ENCODE assay signal across 1 cellular context in the genomic region with DNA sequence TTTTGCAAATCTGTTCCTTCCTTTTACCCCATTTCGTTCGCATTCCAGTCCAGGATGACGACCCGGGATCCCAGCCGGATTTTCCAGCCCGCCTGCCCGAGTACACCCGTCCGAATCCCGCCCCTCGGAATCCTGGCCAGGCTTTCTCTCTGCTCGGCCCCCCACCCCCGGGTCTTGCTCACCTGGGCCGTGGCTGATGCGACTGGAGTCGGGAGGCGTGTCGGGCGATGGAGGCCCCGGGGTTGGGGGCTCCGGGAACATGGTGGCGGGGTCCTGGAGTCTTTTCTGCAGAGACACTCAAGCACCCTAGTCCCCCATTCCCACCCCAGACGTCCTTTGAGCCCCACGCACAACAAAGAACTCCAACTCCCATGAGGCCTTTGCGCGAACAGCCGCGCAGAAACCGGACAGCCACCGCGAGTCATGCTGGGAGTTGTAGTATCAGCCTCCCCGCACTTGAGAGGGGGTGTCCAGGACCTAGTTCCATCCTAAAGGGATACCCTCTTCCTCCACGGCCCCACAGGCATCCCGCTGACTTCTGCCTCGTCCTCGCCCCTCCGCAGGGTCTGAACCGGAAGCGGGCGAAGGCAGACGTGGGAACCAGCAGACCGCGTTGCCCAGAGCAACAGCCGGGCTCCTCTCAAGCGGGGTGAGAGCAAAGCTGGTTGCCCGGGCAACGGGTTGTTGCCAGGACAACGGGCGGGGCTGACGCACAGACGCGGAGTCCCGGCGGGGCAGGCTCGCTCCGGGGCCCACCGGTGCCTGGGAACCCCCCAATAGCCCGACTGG.
TF ChIP-seq lines count a peak whose summit lies in the region.

No MANE protein-coding gene starts in this region.

TF ChIP-seq in WTC11, 78 proteins besides CTCF, POLR2A, EP300 and RAD21 (continued from another document):
- TF ChIP-seq, protein P1, sequence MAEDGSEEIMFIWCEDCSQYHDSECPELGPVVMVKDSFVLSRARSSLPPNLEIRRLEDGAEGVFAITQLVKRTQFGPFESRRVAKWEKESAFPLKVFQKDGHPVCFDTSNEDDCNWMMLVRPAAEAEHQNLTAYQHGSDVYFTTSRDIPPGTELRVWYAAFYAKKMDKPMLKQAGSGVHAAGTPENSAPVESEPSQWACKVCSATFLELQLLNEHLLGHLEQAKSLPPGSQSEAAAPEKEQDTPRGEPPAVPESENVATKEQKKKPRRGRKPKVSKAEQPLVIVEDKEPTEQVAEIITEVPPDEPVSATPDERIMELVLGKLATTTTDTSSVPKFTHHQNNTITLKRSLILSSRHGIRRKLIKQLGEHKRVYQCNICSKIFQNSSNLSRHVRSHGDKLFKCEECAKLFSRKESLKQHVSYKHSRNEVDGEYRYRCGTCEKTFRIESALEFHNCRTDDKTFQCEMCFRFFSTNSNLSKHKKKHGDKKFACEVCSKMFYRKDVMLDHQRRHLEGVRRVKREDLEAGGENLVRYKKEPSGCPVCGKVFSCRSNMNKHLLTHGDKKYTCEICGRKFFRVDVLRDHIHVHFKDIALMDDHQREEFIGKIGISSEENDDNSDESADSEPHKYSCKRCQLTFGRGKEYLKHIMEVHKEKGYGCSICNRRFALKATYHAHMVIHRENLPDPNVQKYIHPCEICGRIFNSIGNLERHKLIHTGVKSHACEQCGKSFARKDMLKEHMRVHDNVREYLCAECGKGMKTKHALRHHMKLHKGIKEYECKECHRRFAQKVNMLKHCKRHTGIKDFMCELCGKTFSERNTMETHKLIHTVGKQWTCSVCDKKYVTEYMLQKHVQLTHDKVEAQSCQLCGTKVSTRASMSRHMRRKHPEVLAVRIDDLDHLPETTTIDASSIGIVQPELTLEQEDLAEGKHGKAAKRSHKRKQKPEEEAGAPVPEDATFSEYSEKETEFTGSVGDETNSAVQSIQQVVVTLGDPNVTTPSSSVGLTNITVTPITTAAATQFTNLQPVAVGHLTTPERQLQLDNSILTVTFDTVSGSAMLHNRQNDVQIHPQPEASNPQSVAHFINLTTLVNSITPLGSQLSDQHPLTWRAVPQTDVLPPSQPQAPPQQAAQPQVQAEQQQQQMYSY (CRISPR knock-in tag; IDR thresholded peaks at IDR 0.05) = peak; percentile 99
- TF ChIP-seq, protein P2, sequence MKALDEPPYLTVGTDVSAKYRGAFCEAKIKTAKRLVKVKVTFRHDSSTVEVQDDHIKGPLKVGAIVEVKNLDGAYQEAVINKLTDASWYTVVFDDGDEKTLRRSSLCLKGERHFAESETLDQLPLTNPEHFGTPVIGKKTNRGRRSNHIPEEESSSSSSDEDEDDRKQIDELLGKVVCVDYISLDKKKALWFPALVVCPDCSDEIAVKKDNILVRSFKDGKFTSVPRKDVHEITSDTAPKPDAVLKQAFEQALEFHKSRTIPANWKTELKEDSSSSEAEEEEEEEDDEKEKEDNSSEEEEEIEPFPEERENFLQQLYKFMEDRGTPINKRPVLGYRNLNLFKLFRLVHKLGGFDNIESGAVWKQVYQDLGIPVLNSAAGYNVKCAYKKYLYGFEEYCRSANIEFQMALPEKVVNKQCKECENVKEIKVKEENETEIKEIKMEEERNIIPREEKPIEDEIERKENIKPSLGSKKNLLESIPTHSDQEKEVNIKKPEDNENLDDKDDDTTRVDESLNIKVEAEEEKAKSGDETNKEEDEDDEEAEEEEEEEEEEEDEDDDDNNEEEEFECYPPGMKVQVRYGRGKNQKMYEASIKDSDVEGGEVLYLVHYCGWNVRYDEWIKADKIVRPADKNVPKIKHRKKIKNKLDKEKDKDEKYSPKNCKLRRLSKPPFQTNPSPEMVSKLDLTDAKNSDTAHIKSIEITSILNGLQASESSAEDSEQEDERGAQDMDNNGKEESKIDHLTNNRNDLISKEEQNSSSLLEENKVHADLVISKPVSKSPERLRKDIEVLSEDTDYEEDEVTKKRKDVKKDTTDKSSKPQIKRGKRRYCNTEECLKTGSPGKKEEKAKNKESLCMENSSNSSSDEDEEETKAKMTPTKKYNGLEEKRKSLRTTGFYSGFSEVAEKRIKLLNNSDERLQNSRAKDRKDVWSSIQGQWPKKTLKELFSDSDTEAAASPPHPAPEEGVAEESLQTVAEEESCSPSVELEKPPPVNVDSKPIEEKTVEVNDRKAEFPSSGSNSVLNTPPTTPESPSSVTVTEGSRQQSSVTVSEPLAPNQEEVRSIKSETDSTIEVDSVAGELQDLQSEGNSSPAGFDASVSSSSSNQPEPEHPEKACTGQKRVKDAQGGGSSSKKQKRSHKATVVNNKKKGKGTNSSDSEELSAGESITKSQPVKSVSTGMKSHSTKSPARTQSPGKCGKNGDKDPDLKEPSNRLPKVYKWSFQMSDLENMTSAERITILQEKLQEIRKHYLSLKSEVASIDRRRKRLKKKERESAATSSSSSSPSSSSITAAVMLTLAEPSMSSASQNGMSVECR (CRISPR knock-in tag; IDR thresholded peaks at IDR 0.05; ENCODE audit: borderline replicate concordance) = peak; percentile 19; the same call in 1 of the 2 replicates
- TF ChIP-seq, protein P3, sequence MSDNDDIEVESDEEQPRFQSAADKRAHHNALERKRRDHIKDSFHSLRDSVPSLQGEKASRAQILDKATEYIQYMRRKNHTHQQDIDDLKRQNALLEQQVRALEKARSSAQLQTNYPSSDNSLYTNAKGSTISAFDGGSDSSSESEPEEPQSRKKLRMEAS (CRISPR knock-in tag; IDR thresholded peaks at IDR 0.05) = 0 out of 2 replicates have a peak, but pooled peaks have one; percentile 20
- TF ChIP-seq CREB1 (CRISPR knock-in tag; IDR thresholded peaks at IDR 0.05) = no peak
- TF ChIP-seq FOXK1 (CRISPR knock-in tag; IDR thresholded peaks at IDR 0.05) = 0 out of 2 replicates have a peak, but pooled peaks have one; percentile 26
- TF ChIP-seq ZNF232 (CRISPR knock-in tag; IDR thresholded peaks at IDR 0.05) = no peak
- TF ChIP-seq, protein P4, sequence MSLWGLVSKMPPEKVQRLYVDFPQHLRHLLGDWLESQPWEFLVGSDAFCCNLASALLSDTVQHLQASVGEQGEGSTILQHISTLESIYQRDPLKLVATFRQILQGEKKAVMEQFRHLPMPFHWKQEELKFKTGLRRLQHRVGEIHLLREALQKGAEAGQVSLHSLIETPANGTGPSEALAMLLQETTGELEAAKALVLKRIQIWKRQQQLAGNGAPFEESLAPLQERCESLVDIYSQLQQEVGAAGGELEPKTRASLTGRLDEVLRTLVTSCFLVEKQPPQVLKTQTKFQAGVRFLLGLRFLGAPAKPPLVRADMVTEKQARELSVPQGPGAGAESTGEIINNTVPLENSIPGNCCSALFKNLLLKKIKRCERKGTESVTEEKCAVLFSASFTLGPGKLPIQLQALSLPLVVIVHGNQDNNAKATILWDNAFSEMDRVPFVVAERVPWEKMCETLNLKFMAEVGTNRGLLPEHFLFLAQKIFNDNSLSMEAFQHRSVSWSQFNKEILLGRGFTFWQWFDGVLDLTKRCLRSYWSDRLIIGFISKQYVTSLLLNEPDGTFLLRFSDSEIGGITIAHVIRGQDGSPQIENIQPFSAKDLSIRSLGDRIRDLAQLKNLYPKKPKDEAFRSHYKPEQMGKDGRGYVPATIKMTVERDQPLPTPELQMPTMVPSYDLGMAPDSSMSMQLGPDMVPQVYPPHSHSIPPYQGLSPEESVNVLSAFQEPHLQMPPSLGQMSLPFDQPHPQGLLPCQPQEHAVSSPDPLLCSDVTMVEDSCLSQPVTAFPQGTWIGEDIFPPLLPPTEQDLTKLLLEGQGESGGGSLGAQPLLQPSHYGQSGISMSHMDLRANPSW (CRISPR knock-in tag; conservative IDR thresholded peaks at IDR 0.05; ENCODE audit: low read depth) = no peak
- TF ChIP-seq, protein P5, sequence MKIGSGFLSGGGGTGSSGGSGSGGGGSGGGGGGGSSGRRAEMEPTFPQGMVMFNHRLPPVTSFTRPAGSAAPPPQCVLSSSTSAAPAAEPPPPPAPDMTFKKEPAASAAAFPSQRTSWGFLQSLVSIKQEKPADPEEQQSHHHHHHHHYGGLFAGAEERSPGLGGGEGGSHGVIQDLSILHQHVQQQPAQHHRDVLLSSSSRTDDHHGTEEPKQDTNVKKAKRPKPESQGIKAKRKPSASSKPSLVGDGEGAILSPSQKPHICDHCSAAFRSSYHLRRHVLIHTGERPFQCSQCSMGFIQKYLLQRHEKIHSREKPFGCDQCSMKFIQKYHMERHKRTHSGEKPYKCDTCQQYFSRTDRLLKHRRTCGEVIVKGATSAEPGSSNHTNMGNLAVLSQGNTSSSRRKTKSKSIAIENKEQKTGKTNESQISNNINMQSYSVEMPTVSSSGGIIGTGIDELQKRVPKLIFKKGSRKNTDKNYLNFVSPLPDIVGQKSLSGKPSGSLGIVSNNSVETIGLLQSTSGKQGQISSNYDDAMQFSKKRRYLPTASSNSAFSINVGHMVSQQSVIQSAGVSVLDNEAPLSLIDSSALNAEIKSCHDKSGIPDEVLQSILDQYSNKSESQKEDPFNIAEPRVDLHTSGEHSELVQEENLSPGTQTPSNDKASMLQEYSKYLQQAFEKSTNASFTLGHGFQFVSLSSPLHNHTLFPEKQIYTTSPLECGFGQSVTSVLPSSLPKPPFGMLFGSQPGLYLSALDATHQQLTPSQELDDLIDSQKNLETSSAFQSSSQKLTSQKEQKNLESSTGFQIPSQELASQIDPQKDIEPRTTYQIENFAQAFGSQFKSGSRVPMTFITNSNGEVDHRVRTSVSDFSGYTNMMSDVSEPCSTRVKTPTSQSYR (CRISPR knock-in tag; IDR thresholded peaks at IDR 0.05) = 0 out of 2 replicates have a peak, but pooled peaks have one; percentile 5
- TF ChIP-seq SP1 (CRISPR knock-in tag; conservative IDR thresholded peaks at IDR 0.05) = peak; percentile 78
- TF ChIP-seq NFATC4 (CRISPR knock-in tag; IDR thresholded peaks at IDR 0.05) = no peak
- no peak for TF ChIP-seq JAZF1 (CRISPR knock-in tag; IDR thresholded peaks at IDR 0.05)
